1 cellular context compared by ENCODE assay signal in the genomic region with DNA sequence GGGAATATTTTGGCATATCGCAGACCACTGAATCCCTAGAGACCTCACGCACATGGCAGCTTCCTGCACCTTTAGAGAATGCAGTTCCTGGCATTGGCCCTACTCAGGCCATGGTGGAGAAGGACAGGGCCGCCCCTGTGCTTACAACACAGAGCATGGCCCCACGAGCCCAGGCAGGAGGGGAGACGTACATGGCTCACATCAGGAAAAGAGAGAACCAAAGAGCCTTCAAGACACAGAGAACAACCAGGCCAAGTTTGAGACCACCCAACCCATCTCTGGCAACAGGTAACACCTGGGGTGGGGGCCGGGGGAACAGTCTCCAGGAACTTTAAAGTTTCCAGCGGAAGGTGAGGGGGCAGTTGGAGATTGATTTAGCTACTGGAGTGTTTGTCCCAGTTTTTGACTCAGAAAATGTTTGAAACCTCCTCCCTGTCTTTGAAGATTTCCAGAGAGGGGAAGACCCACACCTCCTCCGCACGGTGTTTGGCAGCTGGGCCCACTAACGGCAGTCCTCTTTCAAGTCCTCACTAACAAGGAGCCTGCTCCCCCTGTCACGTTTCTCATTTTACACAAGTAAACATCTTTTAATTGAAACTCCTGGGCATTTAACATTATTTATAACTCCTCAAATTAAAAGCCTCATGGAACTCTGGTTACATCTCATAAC.
TF ChIP-seq lines count a peak whose summit lies in the region.

No MANE protein-coding gene starts in this region.

TF ChIP-seq in SK-N-SH, 30 proteins besides CTCF, POLR2A, EP300 and RAD21 (continued from another document):
- TF ChIP-seq EZH2phosphoT487 (IDR thresholded peaks at IDR 0.05; ENCODE audit: borderline replicate concordance, low read depth), result no peak
- no peak for TF ChIP-seq NFIC (IDR thresholded peaks at IDR 0.05; ENCODE audit: borderline replicate concordance)
- TF ChIP-seq GABPA (IDR thresholded peaks at IDR 0.05; ENCODE audit: low read depth), result no peak
- no peak for TF ChIP-seq POLR2AphosphoS5 (IDR thresholded peaks at IDR 0.05; ENCODE audit: low read depth, low read length)
- TF ChIP-seq JUND (IDR thresholded peaks at IDR 0.05), result no peak
- TF ChIP-seq, protein P1, sequence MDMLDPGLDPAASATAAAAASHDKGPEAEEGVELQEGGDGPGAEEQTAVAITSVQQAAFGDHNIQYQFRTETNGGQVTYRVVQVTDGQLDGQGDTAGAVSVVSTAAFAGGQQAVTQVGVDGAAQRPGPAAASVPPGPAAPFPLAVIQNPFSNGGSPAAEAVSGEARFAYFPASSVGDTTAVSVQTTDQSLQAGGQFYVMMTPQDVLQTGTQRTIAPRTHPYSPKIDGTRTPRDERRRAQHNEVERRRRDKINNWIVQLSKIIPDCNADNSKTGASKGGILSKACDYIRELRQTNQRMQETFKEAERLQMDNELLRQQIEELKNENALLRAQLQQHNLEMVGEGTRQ (IDR thresholded peaks at IDR 0.05; ENCODE audit: borderline replicate concordance, low read depth, low read length), result no peak
- no peak for TF ChIP-seq TAF1 (IDR thresholded peaks at IDR 0.05; ENCODE audit: borderline replicate concordance, low read depth, low read length)
- no peak for TF ChIP-seq TCF12 (IDR thresholded peaks at IDR 0.05)
- TF ChIP-seq, protein P2, sequence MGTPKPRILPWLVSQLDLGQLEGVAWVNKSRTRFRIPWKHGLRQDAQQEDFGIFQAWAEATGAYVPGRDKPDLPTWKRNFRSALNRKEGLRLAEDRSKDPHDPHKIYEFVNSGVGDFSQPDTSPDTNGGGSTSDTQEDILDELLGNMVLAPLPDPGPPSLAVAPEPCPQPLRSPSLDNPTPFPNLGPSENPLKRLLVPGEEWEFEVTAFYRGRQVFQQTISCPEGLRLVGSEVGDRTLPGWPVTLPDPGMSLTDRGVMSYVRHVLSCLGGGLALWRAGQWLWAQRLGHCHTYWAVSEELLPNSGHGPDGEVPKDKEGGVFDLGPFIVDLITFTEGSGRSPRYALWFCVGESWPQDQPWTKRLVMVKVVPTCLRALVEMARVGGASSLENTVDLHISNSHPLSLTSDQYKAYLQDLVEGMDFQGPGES (IDR thresholded peaks at IDR 0.05; ENCODE audit: low read depth, low read length), result no peak
- no peak for TF ChIP-seq RFX5 (IDR thresholded peaks at IDR 0.05; ENCODE audit: low read length)
- TF ChIP-seq, protein P3, sequence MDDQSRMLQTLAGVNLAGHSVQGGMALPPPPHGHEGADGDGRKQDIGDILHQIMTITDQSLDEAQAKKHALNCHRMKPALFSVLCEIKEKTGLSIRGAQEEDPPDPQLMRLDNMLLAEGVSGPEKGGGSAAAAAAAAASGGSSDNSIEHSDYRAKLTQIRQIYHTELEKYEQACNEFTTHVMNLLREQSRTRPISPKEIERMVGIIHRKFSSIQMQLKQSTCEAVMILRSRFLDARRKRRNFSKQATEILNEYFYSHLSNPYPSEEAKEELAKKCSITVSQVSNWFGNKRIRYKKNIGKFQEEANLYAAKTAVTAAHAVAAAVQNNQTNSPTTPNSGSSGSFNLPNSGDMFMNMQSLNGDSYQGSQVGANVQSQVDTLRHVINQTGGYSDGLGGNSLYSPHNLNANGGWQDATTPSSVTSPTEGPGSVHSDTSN (IDR thresholded peaks at IDR 0.05), result no peak
- TF ChIP-seq, protein P4, sequence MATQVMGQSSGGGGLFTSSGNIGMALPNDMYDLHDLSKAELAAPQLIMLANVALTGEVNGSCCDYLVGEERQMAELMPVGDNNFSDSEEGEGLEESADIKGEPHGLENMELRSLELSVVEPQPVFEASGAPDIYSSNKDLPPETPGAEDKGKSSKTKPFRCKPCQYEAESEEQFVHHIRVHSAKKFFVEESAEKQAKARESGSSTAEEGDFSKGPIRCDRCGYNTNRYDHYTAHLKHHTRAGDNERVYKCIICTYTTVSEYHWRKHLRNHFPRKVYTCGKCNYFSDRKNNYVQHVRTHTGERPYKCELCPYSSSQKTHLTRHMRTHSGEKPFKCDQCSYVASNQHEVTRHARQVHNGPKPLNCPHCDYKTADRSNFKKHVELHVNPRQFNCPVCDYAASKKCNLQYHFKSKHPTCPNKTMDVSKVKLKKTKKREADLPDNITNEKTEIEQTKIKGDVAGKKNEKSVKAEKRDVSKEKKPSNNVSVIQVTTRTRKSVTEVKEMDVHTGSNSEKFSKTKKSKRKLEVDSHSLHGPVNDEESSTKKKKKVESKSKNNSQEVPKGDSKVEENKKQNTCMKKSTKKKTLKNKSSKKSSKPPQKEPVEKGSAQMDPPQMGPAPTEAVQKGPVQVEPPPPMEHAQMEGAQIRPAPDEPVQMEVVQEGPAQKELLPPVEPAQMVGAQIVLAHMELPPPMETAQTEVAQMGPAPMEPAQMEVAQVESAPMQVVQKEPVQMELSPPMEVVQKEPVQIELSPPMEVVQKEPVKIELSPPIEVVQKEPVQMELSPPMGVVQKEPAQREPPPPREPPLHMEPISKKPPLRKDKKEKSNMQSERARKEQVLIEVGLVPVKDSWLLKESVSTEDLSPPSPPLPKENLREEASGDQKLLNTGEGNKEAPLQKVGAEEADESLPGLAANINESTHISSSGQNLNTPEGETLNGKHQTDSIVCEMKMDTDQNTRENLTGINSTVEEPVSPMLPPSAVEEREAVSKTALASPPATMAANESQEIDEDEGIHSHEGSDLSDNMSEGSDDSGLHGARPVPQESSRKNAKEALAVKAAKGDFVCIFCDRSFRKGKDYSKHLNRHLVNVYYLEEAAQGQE (IDR thresholded peaks at IDR 0.05; ENCODE audit: low read depth, low read length), result no peak
- TF ChIP-seq MEF2A (IDR thresholded peaks at IDR 0.05; ENCODE audit: borderline replicate concordance, low read depth), result no peak
- TF ChIP-seq CHD2 (IDR thresholded peaks at IDR 0.05; ENCODE audit: low read length, partially characterized antibody), result no peak
- TF ChIP-seq YY1 (IDR thresholded peaks at IDR 0.05; ENCODE audit: low read depth), result no peak
